Comparison of ENCODE assay signal across 19 cellular contexts in genomic region chr6:126550323-126550722, GRCh38.
DNase-seq lines count a peak whose midpoint lies in the region; ATAC-seq, FAIRE-seq and TF ChIP-seq lines count a peak whose summit lies in the region.
"Had no signal": no experiment of that assay in that cellular context is flagged by ENCODE, and none has a peak within 500 bp of the region (broad histone marks: within the 10 kb centered on the region; RNA-seq: fewer than 3 reads in every experiment).

No MANE protein-coding gene starts in this region.

- H2AFZ ChIP-seq in HepG2 (ENCODE audit: low read length), result no peak overlapping the region

- H3K27me3 Mint-ChIP-seq in stimulated activated memory B cell treated with anti-CD40 and anti-IgM and Interleukin-4, amounts not matched to agents 10 μg/mL and 1 μg/mL and 100 μg/mL, for 72 hours, result no peaks in the 10 kb centered on the region
- no peaks in the 10 kb centered on the region for H3K27me3 Mint-ChIP-seq in effector memory CD8-positive, alpha-beta T cell

- H3K9me3 Mint-ChIP-seq in stimulated activated memory B cell treated with anti-CD40 and anti-IgM and Interleukin-4, amounts not matched to agents 10 μg/mL and 1 μg/mL and 100 μg/mL, for 72 hours, result peaks cover 2% of the 10 kb centered on the region
- H3K9me3 Mint-ChIP-seq in effector memory CD8-positive, alpha-beta T cell, result peaks cover 4 to 16% of the 10 kb centered on the region in 2 donors
- H3K9me3 Mint-ChIP-seq: activated T-helper 2 cell treated with anti-CD3 and anti-CD28 coated beads, Interferon-gamma antibody, Interleukin-2, Interleukin-4, amounts not matched to agents 10 μg/mL and 5 μg/mL and 100 μg/mL, durations not matched to agents 14 hours and 24 hours and 36 hours had no signal

- FAIRE-seq in HepG2 (lab: Jason Lieb, UNC), result no peak
- FAIRE-seq: A549 had no signal

- H3K4me3 Mint-ChIP-seq in stimulated activated memory B cell treated with anti-CD40 and anti-IgM and Interleukin-4, amounts not matched to agents 10 μg/mL and 1 μg/mL and 100 μg/mL, for 72 hours, result no peak overlapping the region
- no peak overlapping the region for H3K4me3 Mint-ChIP-seq in effector memory CD8-positive, alpha-beta T cell
- H3K4me3 Mint-ChIP-seq: CD14-positive monocyte had no signal

- H3K4me1 Mint-ChIP-seq in stimulated activated memory B cell treated with anti-CD40 and anti-IgM and Interleukin-4, amounts not matched to agents 10 μg/mL and 1 μg/mL and 100 μg/mL, for 72 hours, result no peaks in the 10 kb centered on the region
- no peaks in the 10 kb centered on the region for H3K4me1 Mint-ChIP-seq in effector memory CD8-positive, alpha-beta T cell (ENCODE audit: low read depth in 2 of 2)
- H3K4me1 Mint-ChIP-seq: CD14-positive monocyte had no signal

- H3K36me3 Mint-ChIP-seq in stimulated activated memory B cell treated with anti-CD40 and anti-IgM and Interleukin-4, amounts not matched to agents 10 μg/mL and 1 μg/mL and 100 μg/mL, for 72 hours, result no peaks in the 10 kb centered on the region
- H3K36me3 Mint-ChIP-seq in effector memory CD8-positive, alpha-beta T cell (ENCODE audit: insufficient read depth), result no peaks in the 10 kb centered on the region
- H3K36me3 Mint-ChIP-seq: CD14-positive monocyte had no signal

- no peak for TF ChIP-seq RAD21 in HepG2 (CRISPR knock-in tag; IDR thresholded peaks at IDR 0.05)

- H3K4me1 ChIP-seq in HepG2 (ENCODE audit: insufficient read depth, low read length), result no peaks in the 10 kb centered on the region
- no peaks in the 10 kb centered on the region for H3K4me1 ChIP-seq in right lobe of liver
- H3K4me1 ChIP-seq: A549, gastrocnemius medialis, tibial nerve had no signal

- no peak overlapping the region for H3K4me3 ChIP-seq in HepG2 (replicated peaks in 1 of 3; ENCODE audit: insufficient read depth in 1 of 3, low read depth in 2 of 3, low read length in 3 of 3)
- H3K4me3 ChIP-seq in right lobe of liver, result no peak overlapping the region
- H3K4me3 ChIP-seq in WERI-Rb-1 (ENCODE audit: low read depth, low read length), result no peak overlapping the region
- H3K4me3 ChIP-seq: A549, gastrocnemius medialis, tibial nerve had no signal

- no TSS peak for BruUV-seq in HepG2 (replicated peaks; lab: Mats Ljungman, UMichigan)

- no peak for TF ChIP-seq EP300 in HepG2 (IDR thresholded peaks at IDR 0.05; ENCODE audit: low read depth in 2 of 2, low read length in 2 of 2)
- TF ChIP-seq EP300 in HepG2 (CRISPR knock-in tag; IDR thresholded peaks at IDR 0.05; ENCODE audit: borderline replicate concordance), result no peak

- DNase-seq in HepG2 (ENCODE audit: low spot score), result peak; percentile 22
- no peak for DNase-seq in right lobe of liver
- DNase-seq in HuH-7 (ENCODE audit: low spot score), result peak; percentile 6
- peak; percentile 7 for DNase-seq in WERI-Rb-1
- no peak for DNase-seq in effector memory CD8-positive, alpha-beta T cell
- no peak for DNase-seq in NCI-H2227 (lab: John Stamatoyannopoulos, UW; ENCODE audit: unreplicated experiment)
- DNase-seq: activated CD4-positive, alpha-beta T cell treated with anti-CD3 and anti-CD28 coated beads for 1 hour; DMS79 treated with DMSO at 0.1 percent for 48 hours; erythroblast; gastrocnemius medialis; NCI-H1092; NCI-H2081 treated with DMSO at 0.1 percent for 48 hours; PC-3 had no signal

- H3K27me3 ChIP-seq in HepG2 (ENCODE audit: control insufficient read depth in 1 of 2, insufficient read depth in 2 of 2, low read length in 2 of 2) (no peaks in the 10 kb centered on the region), right lobe of liver (no peaks in the 10 kb centered on the region), WERI-Rb-1 (ENCODE audit: insufficient read depth, low read depth, severe bottlenecking) (no peaks in the 10 kb centered on the region)
- H3K27me3 ChIP-seq: gastrocnemius medialis, tibial nerve had no signal

- TF ChIP-seq POLR2A in HepG2 (IDR thresholded peaks at IDR 0.05; ENCODE audit: insufficient read depth in 1 of 2, low read depth in 2 of 2, low read length in 2 of 2) (no peak), right lobe of liver (IDR thresholded peaks at IDR 0.05) (no peak)

- WGBS in HepG2 (ENCODE audit: low lambda C conversion rate), result 26% methylated on average over 3 of the region's 5 CpGs
- 100% methylated on average over 2 of the region's 5 CpGs for WGBS in right lobe of liver (ENCODE audit: insufficient coverage, low coverage, low lambda C conversion rate, missing lambda C conversion rate)

- CTCF ChIA-PET in HepG2 (lab: Yijun Ruan, JAX; ENCODE audit: low intra/inter-chr PET ratio, low total read pairs), result no interaction called here

- no peak overlapping the region for H3K9ac ChIP-seq in HepG2 (ENCODE audit: insufficient read depth, low read depth, low read length)

- H3K27ac Mint-ChIP-seq in stimulated activated memory B cell treated with anti-CD40 and anti-IgM and Interleukin-4, amounts not matched to agents 10 μg/mL and 1 μg/mL and 100 μg/mL, for 72 hours, result no peak overlapping the region
- no peak overlapping the region for H3K27ac Mint-ChIP-seq in effector memory CD8-positive, alpha-beta T cell
- H3K27ac Mint-ChIP-seq: activated T-helper 2 cell treated with anti-CD3 and anti-CD28 coated beads, Interferon-gamma antibody, Interleukin-2, Interleukin-4, amounts not matched to agents 10 μg/mL and 5 μg/mL and 100 μg/mL, durations not matched to agents 14 hours and 24 hours and 36 hours; CD14-positive monocyte had no signal

- peak; percentile 48 for TF ChIP-seq CTCF in HepG2 (CRISPR knock-in tag; IDR thresholded peaks at IDR 0.05)
- no peak for TF ChIP-seq CTCF in right lobe of liver (IDR thresholded peaks at IDR 0.05)
- peak; percentile 50 for TF ChIP-seq CTCF in WERI-Rb-1 (IDR thresholded peaks at IDR 0.05; ENCODE audit: low read depth, low read length)

- no peaks in the 10 kb centered on the region for H3K79me2 ChIP-seq in HepG2 (ENCODE audit: insufficient read depth, low read length)

- intact Hi-C loops in HepG2 (cut with micrococcal nuclease; ENCODE audit: unreplicated experiment) (no loop called here), right lobe of liver (cut with DNase I) (no loop called here)

- H3K9me3 ChIP-seq in HepG2 (ENCODE audit: low read length) (no peaks in the 10 kb centered on the region), right lobe of liver (no peaks in the 10 kb centered on the region), WERI-Rb-1 (ENCODE audit: severe bottlenecking) (no peaks in the 10 kb centered on the region)
- H3K9me3 ChIP-seq: A549, gastrocnemius medialis, tibial nerve had no signal

- ATAC-seq in HepG2 (peak; percentile 97), right lobe of liver (no peak), HG02642 (IDR thresholded peaks at IDR 0.05; ENCODE audit: poor library complexity, unreplicated experiment) (no peak)
- peak; percentile 31 for ATAC-seq in stimulated activated memory B cell treated with anti-CD40 and anti-IgM and Interleukin-4, amounts not matched to agents 10 μg/mL and 1 μg/mL and 100 μg/mL, for 72 hours
- ATAC-seq in effector memory CD8-positive, alpha-beta T cell (replicated peaks), result no peak
- ATAC-seq: gastrocnemius medialis, PC-3 had no signal

- in situ Hi-C loops in HepG2 (cut with HindIII; ENCODE audit: extremely low pct_ligation_motif_present, low pct_unique_long_range_greater_than_20kb), result no loop called here

- POLR2A ChIA-PET in HepG2 (lab: Yijun Ruan, JAX), result no interaction called here

- H3K4me2 ChIP-seq in HepG2 (ENCODE audit: low read depth, low read length), result no peak overlapping the region
- H3K4me2 ChIP-seq: A549 had no signal

- no peaks in the 10 kb centered on the region for H4K20me1 ChIP-seq in HepG2 (ENCODE audit: insufficient read depth, low read length)

- H3K27ac ChIP-seq in HepG2 (ENCODE audit: extremely low read length, insufficient read depth, low read length), result no peak overlapping the region
- H3K27ac ChIP-seq in right lobe of liver, result no peak overlapping the region
- H3K27ac ChIP-seq in WERI-Rb-1, result no peak overlapping the region
- H3K27ac ChIP-seq: A549, gastrocnemius medialis, tibial nerve had no signal

- no peaks in the 10 kb centered on the region for H3K36me3 ChIP-seq in HepG2 (replicated peaks in 1 of 2; ENCODE audit: control insufficient read depth in 1 of 2, insufficient read depth in 2 of 2, low read length in 2 of 2)
- no peaks in the 10 kb centered on the region for H3K36me3 ChIP-seq in right lobe of liver
- no peaks in the 10 kb centered on the region for H3K36me3 ChIP-seq in WERI-Rb-1
- H3K36me3 ChIP-seq: gastrocnemius medialis, tibial nerve had no signal

TF ChIP-seq in HepG2, 621 proteins besides CTCF, POLR2A, EP300 and RAD21:
- TF ChIP-seq SOX6 (IDR thresholded peaks at IDR 0.05) (no peak), SOX6 (CRISPR knock-in tag; IDR thresholded peaks at IDR 0.05) (no peak), STAG1 (CRISPR knock-in tag; IDR thresholded peaks at IDR 0.05) (peak; percentile 36), E2F1 (CRISPR knock-in tag; IDR thresholded peaks at IDR 0.05) (no peak)
TF ChIP-seq in HepG2: peak in this region for 1.

Comparison
In these comparisons a context has a peak if more than half of its experiments do, and no peak if none do; other contexts are left out.
1. ATAC-seq: peak in HepG2 (single experiment) and stimulated activated memory B cell treated with anti-CD40 and anti-IgM and Interleukin-4, amounts not matched to agents 10 μg/mL and 1 μg/mL and 100 μg/mL, for 72 hours (single experiment); none in right lobe of liver (0 of 4), effector memory CD8-positive, alpha-beta T cell (single experiment) and HG02642 (single experiment).
2. DNase-seq: peak in HepG2 (single experiment), HuH-7 (single experiment) and WERI-Rb-1 (single experiment); none in right lobe of liver (0 of 3), effector memory CD8-positive, alpha-beta T cell (0 of 3) and NCI-H2227 (single experiment).
3. CTCF ChIP-seq: peak in HepG2 (single experiment) and WERI-Rb-1 (single experiment); none in right lobe of liver (0 of 4).